Comparison of ENCODE assay signal across 8 cellular contexts in genomic region chr17:17280613-17281549, GRCh38. TPM values are rescaled to one million over a fixed set of nuclear protein-coding genes. Genes with fewer than 3 reads are reported as not detected.
DNase-seq lines count a peak whose midpoint lies in the region; ATAC-seq lines count a peak whose summit lies in the region.

COPS3 (minus strand) TSS chr17:17281246; CDS start chr17:17281186, 60 bp downstream.

- H2BK5ac ChIP-seq in mesendoderm (ENCODE audit: low read length): peak within 1 kb of the TSS; percentile 67

- H3K9me3 Mint-ChIP-seq in activated CD8-positive, alpha-beta memory T cell treated with anti-CD3 and anti-CD28 coated beads, Interleukin-2, amount 10 ng/mL, durations not matched to agents 7 days and 5 days (ENCODE audit: low read depth): no peaks in the 10 kb centered on the region

- H4K8ac ChIP-seq in mesendoderm (ENCODE audit: low read depth, low read length): peak within 1 kb of the TSS; percentile 17

- H3K79me1 ChIP-seq in mesendoderm (ENCODE audit: low read length): peaks cover 12% of the 10 kb centered on the region

- no peaks in the 10 kb centered on the region for H3K27me3 ChIP-seq in NT2/D1 (ENCODE audit: insufficient read depth, insufficient read length)
- H3K27me3 ChIP-seq in endocrine pancreas (ENCODE audit: control insufficient read depth, insufficient read depth, low read length): no peaks in the 10 kb centered on the region
- no peaks in the 10 kb centered on the region for H3K27me3 ChIP-seq in mesendoderm (ENCODE audit: insufficient read depth, low read length, poor library complexity)

- H3K36me3 ChIP-seq in NT2/D1 (ENCODE audit: insufficient read depth, insufficient read length, low read length) (peaks cover 23% of the 10 kb centered on the region), endocrine pancreas (ENCODE audit: control insufficient read depth, insufficient read depth, low read length) (no peaks in the 10 kb centered on the region), mesendoderm (ENCODE audit: control insufficient read depth, insufficient read depth, low read length) (peaks cover 1% of the 10 kb centered on the region)

- peak within 1 kb of the TSS; percentile 95 for H4K5ac ChIP-seq in mesendoderm (ENCODE audit: low read length)

- ATAC-seq in GM21381 (IDR thresholded peaks at IDR 0.05; ENCODE audit: unreplicated experiment): peak; percentile 88
- ATAC-seq in activated CD8-positive, alpha-beta memory T cell treated with anti-CD3 and anti-CD28 coated beads, Interleukin-2, amount 10 ng/mL, durations not matched to agents 7 days and 5 days: peak; percentile 96

- peak within 1 kb of the TSS; percentile 76 for H3K23ac ChIP-seq in mesendoderm (ENCODE audit: low read length)

- H3K4me3 ChIP-seq in NT2/D1 (ENCODE audit: insufficient read length, low read depth) (peak within 1 kb of the TSS; percentile 89), endocrine pancreas (ENCODE audit: control insufficient read depth, insufficient read depth, low read length) (peak within 1 kb of the TSS; percentile 91), mesendoderm (ENCODE audit: low read length) (peak within 1 kb of the TSS; percentile 97)

- H3K27ac Mint-ChIP-seq in activated CD8-positive, alpha-beta memory T cell treated with anti-CD3 and anti-CD28 coated beads, Interleukin-2, amount 10 ng/mL, durations not matched to agents 7 days and 5 days: peak within 1 kb of the TSS; percentile 93

- H3K4ac ChIP-seq in mesendoderm (ENCODE audit: low read depth, low read length): peak within 1 kb of the TSS; percentile 65

- H3K9me3 ChIP-seq in NT2/D1 (ENCODE audit: insufficient read depth, low read length) (no peaks in the 10 kb centered on the region), endocrine pancreas (ENCODE audit: control insufficient read depth, low read length) (no peaks in the 10 kb centered on the region)

- peak; percentile 91 for DNase-seq in COR-L47 (lab: John Stamatoyannopoulos, UW)
- DNase-seq in HUDEP-2 (lab: John Stamatoyannopoulos, UW; ENCODE audit: unreplicated experiment in 76 of 76): peak in 74 of 76 experiments; percentile 48 to 98 (median 94)
- peak; percentile 89 for DNase-seq in NT2/D1 (ENCODE audit: low read depth, low spot score)
- DNase-seq in activated CD8-positive, alpha-beta memory T cell treated with anti-CD3 and anti-CD28 coated beads, Interleukin-2, amount 10 ng/mL, durations not matched to agents 7 days and 5 days: peak; percentile 99
- peak; percentile 99 for DNase-seq in mesendoderm
- peak; percentile 94 for DNase-seq in stimulated activated CD8-positive, alpha-beta memory T cell treated with anti-CD3 and anti-CD28 coated beads, Interleukin-15, amount 100 ng/mL, for 1 hour (ENCODE audit: low read depth)

- peak within 1 kb of the TSS; percentile 98 for H3K56ac ChIP-seq in mesendoderm (ENCODE audit: low read length)

- peaks cover 36% of the 10 kb centered on the region for H3K79me2 ChIP-seq in mesendoderm (ENCODE audit: control insufficient read depth, insufficient read depth, low read length)

- H3K4me2 ChIP-seq in mesendoderm (ENCODE audit: low read length): peak within 1 kb of the TSS; percentile 90

- H3K4me1 ChIP-seq in NT2/D1 (ENCODE audit: insufficient read depth, insufficient read length) (no peaks in the 10 kb centered on the region), endocrine pancreas (ENCODE audit: control insufficient read depth, insufficient read depth, low read length) (peaks cover 13% of the 10 kb centered on the region), mesendoderm (ENCODE audit: control insufficient read depth, low read depth, low read length) (peaks cover 2% of the 10 kb centered on the region)

- H2BK15ac ChIP-seq in mesendoderm (replicated peaks; ENCODE audit: low read depth): no peak within 1 kb of the TSS

- WGBS in mesendoderm (ENCODE audit: extremely low coverage, insufficient coverage, low lambda C conversion rate): no CpG with 5 or more reads among the region's 80 CpGs

- peak within 1 kb of the TSS; percentile 94 for H3K4me3 Mint-ChIP-seq in activated CD8-positive, alpha-beta memory T cell treated with anti-CD3 and anti-CD28 coated beads, Interleukin-2, amount 10 ng/mL, durations not matched to agents 7 days and 5 days

- peak within 1 kb of the TSS; percentile 96 for H3K9ac ChIP-seq in NT2/D1 (ENCODE audit: insufficient read length, low read depth)
- peak within 1 kb of the TSS; percentile 99 for H3K9ac ChIP-seq in endocrine pancreas (ENCODE audit: control insufficient read depth, insufficient read depth, low read length)
- peak within 1 kb of the TSS; percentile 99 for H3K9ac ChIP-seq in mesendoderm (ENCODE audit: low read length)

- CTCF ChIA-PET in activated CD8-positive, alpha-beta memory T cell treated with anti-CD3 and anti-CD28 coated beads, Interleukin-2, amount 10 ng/mL, durations not matched to agents 7 days and 5 days (lab: Charles Lee): interaction anchor here (0.6 to 2.7 kb wide), 10 partner anchors 8 to 139 kb away, joined by 3 to 24 read pairs (median 4); no protein-coding TSS in a partner anchor

- H3K36me3 Mint-ChIP-seq in activated CD8-positive, alpha-beta memory T cell treated with anti-CD3 and anti-CD28 coated beads, Interleukin-2, amount 10 ng/mL, durations not matched to agents 7 days and 5 days: peaks cover 2% of the 10 kb centered on the region

- peaks cover 36% of the 10 kb centered on the region for H3K4me1 Mint-ChIP-seq in activated CD8-positive, alpha-beta memory T cell treated with anti-CD3 and anti-CD28 coated beads, Interleukin-2, amount 10 ng/mL, durations not matched to agents 7 days and 5 days

- no peak within 1 kb of the TSS for H2AK5ac ChIP-seq in mesendoderm (ENCODE audit: low read length)

- H3K18ac ChIP-seq in mesendoderm (ENCODE audit: low read length): peak within 1 kb of the TSS; percentile 91

- H3K27me3 Mint-ChIP-seq in activated CD8-positive, alpha-beta memory T cell treated with anti-CD3 and anti-CD28 coated beads, Interleukin-2, amount 10 ng/mL, durations not matched to agents 7 days and 5 days: no peaks in the 10 kb centered on the region

- peak within 1 kb of the TSS; percentile 64 for H3K27ac ChIP-seq in mesendoderm (ENCODE audit: low read depth, low read length)

- H2BK120ac ChIP-seq in mesendoderm (ENCODE audit: low read depth, low read length): no peak within 1 kb of the TSS

RNA-seq across cellular contexts. Expression of gene COPS3, which starts in this region (rescaled TPM):
- total RNA-seq in activated CD8-positive, alpha-beta memory T cell treated with anti-CD3 and anti-CD28 coated beads, Interleukin-2, amount 10 ng/mL, durations not matched to agents 7 days and 5 days: 100 to 1,000 TPM in 1 of 2 experiments, 10 to 100 TPM in 1; 93.9 to 125 TPM
- polyA plus RNA-seq in mesendoderm (2013, experiment 1 of 2): 205 TPM
- 208 TPM for polyA plus RNA-seq in mesendoderm (2013, experiment 2 of 2)

Comparison
In these comparisons a context has a peak if more than half of its experiments do, and no peak if none do; other contexts are left out.
1. Peak in every context shown above with its lines: DNase-seq, ATAC-seq, H3K4me3 ChIP-seq and H3K27ac ChIP-seq.